Comparison of ENCODE assay signal across 10 cellular contexts in the genomic region with DNA sequence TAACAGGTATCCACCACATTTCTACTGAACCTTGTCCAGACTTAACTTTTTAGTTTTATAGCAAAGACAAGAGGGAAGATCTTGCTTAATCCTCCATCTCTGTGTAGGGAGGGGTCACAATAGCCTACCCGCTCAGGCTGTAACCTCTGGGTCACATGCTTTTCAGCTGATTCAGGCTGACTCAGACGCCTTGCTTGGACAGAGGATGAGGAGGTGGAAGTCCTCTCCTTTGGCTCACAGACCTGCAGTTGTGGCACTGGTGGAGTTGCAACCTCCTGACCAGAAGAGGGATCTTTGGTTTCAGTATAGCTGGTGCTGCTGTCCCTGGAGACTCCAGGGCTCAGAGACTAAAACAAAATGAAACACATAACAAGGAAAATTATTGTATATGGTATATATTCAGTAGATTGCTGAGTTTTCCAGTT. TPM values are rescaled to one million over a fixed set of nuclear protein-coding genes. Genes with fewer than 3 reads are reported as not detected.
DNase-seq lines count a peak whose midpoint lies in the region; TF ChIP-seq lines count a peak whose summit lies in the region.
"Had no signal": no experiment of that assay in that cellular context is flagged by ENCODE, and none has a peak within 500 bp of the region (broad histone marks: within the 10 kb centered on the region; RNA-seq: fewer than 3 reads in every experiment).

No MANE protein-coding gene starts in this region.

- no peaks in the 10 kb centered on the region for H3K9me3 ChIP-seq in right atrium auricular region

- peaks cover 0 to 32% of the 10 kb centered on the region in 2 donors for H3K4me1 ChIP-seq in right atrium auricular region

- H3K36me3 ChIP-seq in right atrium auricular region: peaks cover 89% of the 10 kb centered on the region

- DNase-seq in GM04503 (ENCODE audit: low read depth) (peak; percentile 98), amniotic epithelial cell (ENCODE audit: low read depth) (peak; percentile 97), right atrium auricular region (ENCODE audit: low spot score) (peak; percentile 91), AML-193 (lab: John Stamatoyannopoulos, UW) (no peak), SKM-1 treated with dmso at 0.1 percent for 144 hours (lab: John Stamatoyannopoulos, UW; ENCODE audit: unreplicated experiment) (no peak), NCI-H146 treated with DMSO at 0.1 percent for 48 hours (lab: John Stamatoyannopoulos, UW; ENCODE audit: unreplicated experiment) (no peak), SIG-M5 treated with dmso at 0.1 percent for 504 hours (lab: John Stamatoyannopoulos, UW; ENCODE audit: unreplicated experiment) (no peak)
- DNase-seq: activated gamma-delta T cell, NCI-H146 had no signal

- no peak for TF ChIP-seq CTCF in right atrium auricular region (IDR thresholded peaks at IDR 0.05)

- no peak overlapping the region for H3K4me3 ChIP-seq in right atrium auricular region
- H3K4me3 ChIP-seq in skin epidermis: no peak overlapping the region

- H3K27ac ChIP-seq in right atrium auricular region (peak overlapping the region; percentile 27 to 42), skin epidermis (peak overlapping the region in 18 of 21 experiments; percentile 6 to 80 (median 54))

- H3K27me3 ChIP-seq in right atrium auricular region: no peaks in the 10 kb centered on the region

RNA-seq across cellular contexts. Expression of a gene that starts 16.2 kb away (rescaled TPM):
- 10 to 100 TPM; 53.9 to 55.3 TPM for total RNA-seq in right atrium auricular region

RNA-seq across cellular contexts. Expression of a gene that starts 16.6 kb away (rescaled TPM):
- total RNA-seq in right atrium auricular region: 10 to 100 TPM; 13.5 to 23.7 TPM

RNA-seq across cellular contexts. Expression of a gene that starts 21.4 kb away (rescaled TPM):
- 1 to 10 TPM; 1.3 to 1.4 TPM for total RNA-seq in right atrium auricular region

RNA-seq across cellular contexts. Expression of a gene that starts 26.1 kb away (rescaled TPM):
- total RNA-seq in right atrium auricular region: not detected

RNA-seq across cellular contexts. Expression of a gene that starts 36.7 kb away (rescaled TPM):
- total RNA-seq in right atrium auricular region: not detected

Comparison
In these comparisons a context has a peak if more than half of its experiments do, and no peak if none do; other contexts are left out.
1. DNase-seq: peak in GM04503 (single experiment), amniotic epithelial cell (single experiment) and right atrium auricular region (single experiment); none in AML-193 (0 of 2), SKM-1 treated with dmso at 0.1 percent for 144 hours (single experiment), NCI-H146 treated with DMSO at 0.1 percent for 48 hours (single experiment) and SIG-M5 treated with dmso at 0.1 percent for 504 hours (single experiment).